In the genomic region with DNA sequence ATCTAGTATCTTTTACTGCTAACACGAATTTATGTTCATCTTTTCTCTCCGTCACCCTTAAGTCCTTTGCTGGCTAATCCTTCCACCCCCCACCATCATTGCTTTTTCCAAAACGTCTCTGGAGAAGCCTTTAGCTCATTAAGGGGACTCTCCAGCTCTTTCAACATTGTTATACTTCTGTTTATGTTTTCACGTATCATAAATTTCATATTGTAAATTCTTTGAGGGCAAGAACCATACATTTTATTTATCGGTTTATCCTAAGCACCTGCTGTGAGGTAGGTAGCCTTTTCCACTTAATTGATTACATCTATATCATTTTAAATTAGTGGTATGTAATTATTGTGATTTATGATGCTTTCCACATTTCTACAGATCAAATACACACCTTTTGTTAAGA, we compare ENCODE assay signal across 1 cellular context.
A peak's percentile ranks its signal among the peaks of the same experiment; 100 is the strongest.
TF ChIP-seq lines count a peak whose summit lies in the region.

No MANE protein-coding gene starts in this region.

TF ChIP-seq in HEK293, 187 proteins besides CTCF, POLR2A, EP300 and RAD21 (continued from another document and continues in another):
- TF ChIP-seq ZNF10 (tag by site-specific recombination; IDR thresholded peaks at IDR 0.05) (peak; percentile 78; the same call in 1 of the 2 replicates), ZBTB20 (tag by site-specific recombination; IDR thresholded peaks at IDR 0.05) (no peak), GLI2 (tag by site-specific recombination; IDR thresholded peaks at IDR 0.05; ENCODE audit: borderline replicate concordance, low read depth) (0 out of 2 replicates have a peak, but pooled peaks have one; percentile 44), ZNF140 (tag by site-specific recombination; IDR thresholded peaks at IDR 0.05) (no peak), KLF10 (tag by site-specific recombination; IDR thresholded peaks at IDR 0.05) (peak; percentile 27; the same call in 1 of the 2 replicates), ZNF600 (tag by site-specific recombination; IDR thresholded peaks at IDR 0.05) (no peak), ZXDB (tag by site-specific recombination; IDR thresholded peaks at IDR 0.05) (no peak), ZNF311 (tag by site-specific recombination; IDR thresholded peaks at IDR 0.05; ENCODE audit: borderline replicate concordance) (no peak), ZNF426 (tag by site-specific recombination; IDR thresholded peaks at IDR 0.05) (no peak), ZNF18 (tag by site-specific recombination; IDR thresholded peaks at IDR 0.05) (peak; percentile 76), ZBTB17 (tag by site-specific recombination; IDR thresholded peaks at IDR 0.05) (0 out of 2 replicates have a peak, but pooled peaks have one; percentile 9), ZNF155 (tag by site-specific recombination; IDR thresholded peaks at IDR 0.05) (no peak), BCL11A (tag by site-specific recombination; IDR thresholded peaks at IDR 0.05; ENCODE audit: low read depth) (0 out of 2 replicates have a peak, but pooled peaks have one; percentile 60), ZNF558 (tag by site-specific recombination; IDR thresholded peaks at IDR 0.05) (no peak), ZNF677 (tag by site-specific recombination; IDR thresholded peaks at IDR 0.05) (no peak), ZNF701 (tag by site-specific recombination; IDR thresholded peaks at IDR 0.05) (no peak), PRDM6 (tag by site-specific recombination; IDR thresholded peaks at IDR 0.05) (peak; percentile 85), ZNF521 (tag by site-specific recombination; IDR thresholded peaks at IDR 0.05) (no peak), TCF7L2 (IDR thresholded peaks at IDR 0.05; ENCODE audit: borderline replicate concordance, low read depth, low read length) (peak; percentile 95), ZNF146 (tag by site-specific recombination; IDR thresholded peaks at IDR 0.05) (no peak), ZNF248 (tag by site-specific recombination; IDR thresholded peaks at IDR 0.05) (no peak), ZNF292 (tag by site-specific recombination; IDR thresholded peaks at IDR 0.05; ENCODE audit: borderline replicate concordance, low read depth) (no peak), IKZF3 (tag by site-specific recombination; IDR thresholded peaks at IDR 0.05) (peak; percentile 61; the same call in 1 of the 2 replicates), ZSCAN18 (tag by site-specific recombination; IDR thresholded peaks at IDR 0.05) (no peak), ZNF157 (tag by site-specific recombination; IDR thresholded peaks at IDR 0.05) (no peak), ZNF121 (tag by site-specific recombination; IDR thresholded peaks at IDR 0.05) (no peak), FEZF1 (tag by site-specific recombination; IDR thresholded peaks at IDR 0.05) (peak; percentile 80), ZNF354C (tag by site-specific recombination; IDR thresholded peaks at IDR 0.05; ENCODE audit: borderline replicate concordance, low read depth) (no peak), ZNF132 (tag by site-specific recombination; IDR thresholded peaks at IDR 0.05; ENCODE audit: borderline replicate concordance) (no peak), SP3 (tag by site-specific recombination; IDR thresholded peaks at IDR 0.05) (no peak), HOXA7 (CRISPR knock-in tag; IDR thresholded peaks at IDR 0.05; ENCODE audit: borderline replicate concordance) (no peak), ZNF776 (tag by site-specific recombination; IDR thresholded peaks at IDR 0.05; ENCODE audit: borderline replicate concordance) (no peak), MZF1 (tag by site-specific recombination; IDR thresholded peaks at IDR 0.05; ENCODE audit: borderline replicate concordance) (peak; percentile 28; the same call in 1 of the 2 replicates), ZNF416 (tag by site-specific recombination; IDR thresholded peaks at IDR 0.05) (no peak), OVOL3 (tag by site-specific recombination; IDR thresholded peaks at IDR 0.05) (no peak), ZNF658 (tag by site-specific recombination; IDR thresholded peaks at IDR 0.05) (no peak)
- TF ChIP-seq, protein P1, sequence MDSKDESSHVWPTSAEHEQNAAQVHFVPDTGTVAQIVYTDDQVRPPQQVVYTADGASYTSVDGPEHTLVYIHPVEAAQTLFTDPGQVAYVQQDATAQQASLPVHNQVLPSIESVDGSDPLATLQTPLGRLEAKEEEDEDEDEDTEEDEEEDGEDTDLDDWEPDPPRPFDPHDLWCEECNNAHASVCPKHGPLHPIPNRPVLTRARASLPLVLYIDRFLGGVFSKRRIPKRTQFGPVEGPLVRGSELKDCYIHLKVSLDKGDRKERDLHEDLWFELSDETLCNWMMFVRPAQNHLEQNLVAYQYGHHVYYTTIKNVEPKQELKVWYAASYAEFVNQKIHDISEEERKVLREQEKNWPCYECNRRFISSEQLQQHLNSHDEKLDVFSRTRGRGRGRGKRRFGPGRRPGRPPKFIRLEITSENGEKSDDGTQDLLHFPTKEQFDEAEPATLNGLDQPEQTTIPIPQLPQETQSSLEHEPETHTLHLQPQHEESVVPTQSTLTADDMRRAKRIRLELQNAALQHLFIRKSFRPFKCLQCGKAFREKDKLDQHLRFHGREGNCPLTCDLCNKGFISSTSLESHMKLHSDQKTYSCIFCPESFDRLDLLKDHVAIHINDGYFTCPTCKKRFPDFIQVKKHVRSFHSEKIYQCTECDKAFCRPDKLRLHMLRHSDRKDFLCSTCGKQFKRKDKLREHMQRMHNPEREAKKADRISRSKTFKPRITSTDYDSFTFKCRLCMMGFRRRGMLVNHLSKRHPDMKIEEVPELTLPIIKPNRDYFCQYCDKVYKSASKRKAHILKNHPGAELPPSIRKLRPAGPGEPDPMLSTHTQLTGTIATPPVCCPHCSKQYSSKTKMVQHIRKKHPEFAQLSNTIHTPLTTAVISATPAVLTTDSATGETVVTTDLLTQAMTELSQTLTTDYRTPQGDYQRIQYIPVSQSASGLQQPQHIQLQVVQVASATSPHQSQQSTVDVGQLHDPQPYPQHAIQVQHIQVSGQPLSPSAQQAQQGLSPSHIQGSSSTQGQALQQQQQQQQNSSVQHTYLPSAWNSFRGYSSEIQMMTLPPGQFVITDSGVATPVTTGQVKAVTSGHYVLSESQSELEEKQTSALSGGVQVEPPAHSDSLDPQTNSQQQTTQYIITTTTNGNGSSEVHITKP (tag by site-specific recombination; IDR thresholded peaks at IDR 0.05) = no peak
- TF ChIP-seq, protein P2, sequence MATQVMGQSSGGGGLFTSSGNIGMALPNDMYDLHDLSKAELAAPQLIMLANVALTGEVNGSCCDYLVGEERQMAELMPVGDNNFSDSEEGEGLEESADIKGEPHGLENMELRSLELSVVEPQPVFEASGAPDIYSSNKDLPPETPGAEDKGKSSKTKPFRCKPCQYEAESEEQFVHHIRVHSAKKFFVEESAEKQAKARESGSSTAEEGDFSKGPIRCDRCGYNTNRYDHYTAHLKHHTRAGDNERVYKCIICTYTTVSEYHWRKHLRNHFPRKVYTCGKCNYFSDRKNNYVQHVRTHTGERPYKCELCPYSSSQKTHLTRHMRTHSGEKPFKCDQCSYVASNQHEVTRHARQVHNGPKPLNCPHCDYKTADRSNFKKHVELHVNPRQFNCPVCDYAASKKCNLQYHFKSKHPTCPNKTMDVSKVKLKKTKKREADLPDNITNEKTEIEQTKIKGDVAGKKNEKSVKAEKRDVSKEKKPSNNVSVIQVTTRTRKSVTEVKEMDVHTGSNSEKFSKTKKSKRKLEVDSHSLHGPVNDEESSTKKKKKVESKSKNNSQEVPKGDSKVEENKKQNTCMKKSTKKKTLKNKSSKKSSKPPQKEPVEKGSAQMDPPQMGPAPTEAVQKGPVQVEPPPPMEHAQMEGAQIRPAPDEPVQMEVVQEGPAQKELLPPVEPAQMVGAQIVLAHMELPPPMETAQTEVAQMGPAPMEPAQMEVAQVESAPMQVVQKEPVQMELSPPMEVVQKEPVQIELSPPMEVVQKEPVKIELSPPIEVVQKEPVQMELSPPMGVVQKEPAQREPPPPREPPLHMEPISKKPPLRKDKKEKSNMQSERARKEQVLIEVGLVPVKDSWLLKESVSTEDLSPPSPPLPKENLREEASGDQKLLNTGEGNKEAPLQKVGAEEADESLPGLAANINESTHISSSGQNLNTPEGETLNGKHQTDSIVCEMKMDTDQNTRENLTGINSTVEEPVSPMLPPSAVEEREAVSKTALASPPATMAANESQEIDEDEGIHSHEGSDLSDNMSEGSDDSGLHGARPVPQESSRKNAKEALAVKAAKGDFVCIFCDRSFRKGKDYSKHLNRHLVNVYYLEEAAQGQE (tag by site-specific recombination; IDR thresholded peaks at IDR 0.05) = no peak
- TF ChIP-seq, protein P3, sequence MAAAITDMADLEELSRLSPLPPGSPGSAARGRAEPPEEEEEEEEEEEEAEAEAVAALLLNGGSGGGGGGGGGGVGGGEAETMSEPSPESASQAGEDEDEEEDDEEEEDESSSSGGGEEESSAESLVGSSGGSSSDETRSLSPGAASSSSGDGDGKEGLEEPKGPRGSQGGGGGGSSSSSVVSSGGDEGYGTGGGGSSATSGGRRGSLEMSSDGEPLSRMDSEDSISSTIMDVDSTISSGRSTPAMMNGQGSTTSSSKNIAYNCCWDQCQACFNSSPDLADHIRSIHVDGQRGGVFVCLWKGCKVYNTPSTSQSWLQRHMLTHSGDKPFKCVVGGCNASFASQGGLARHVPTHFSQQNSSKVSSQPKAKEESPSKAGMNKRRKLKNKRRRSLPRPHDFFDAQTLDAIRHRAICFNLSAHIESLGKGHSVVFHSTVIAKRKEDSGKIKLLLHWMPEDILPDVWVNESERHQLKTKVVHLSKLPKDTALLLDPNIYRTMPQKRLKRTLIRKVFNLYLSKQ (tag by site-specific recombination; IDR thresholded peaks at IDR 0.05; ENCODE audit: borderline replicate concordance) = no peak
- TF ChIP-seq, protein P4, sequence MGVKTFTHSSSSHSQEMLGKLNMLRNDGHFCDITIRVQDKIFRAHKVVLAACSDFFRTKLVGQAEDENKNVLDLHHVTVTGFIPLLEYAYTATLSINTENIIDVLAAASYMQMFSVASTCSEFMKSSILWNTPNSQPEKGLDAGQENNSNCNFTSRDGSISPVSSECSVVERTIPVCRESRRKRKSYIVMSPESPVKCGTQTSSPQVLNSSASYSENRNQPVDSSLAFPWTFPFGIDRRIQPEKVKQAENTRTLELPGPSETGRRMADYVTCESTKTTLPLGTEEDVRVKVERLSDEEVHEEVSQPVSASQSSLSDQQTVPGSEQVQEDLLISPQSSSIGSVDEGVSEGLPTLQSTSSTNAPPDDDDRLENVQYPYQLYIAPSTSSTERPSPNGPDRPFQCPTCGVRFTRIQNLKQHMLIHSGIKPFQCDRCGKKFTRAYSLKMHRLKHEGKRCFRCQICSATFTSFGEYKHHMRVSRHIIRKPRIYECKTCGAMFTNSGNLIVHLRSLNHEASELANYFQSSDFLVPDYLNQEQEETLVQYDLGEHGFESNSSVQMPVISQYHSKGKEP (tag by site-specific recombination; IDR thresholded peaks at IDR 0.05) = no peak
- TF ChIP-seq, protein P5, sequence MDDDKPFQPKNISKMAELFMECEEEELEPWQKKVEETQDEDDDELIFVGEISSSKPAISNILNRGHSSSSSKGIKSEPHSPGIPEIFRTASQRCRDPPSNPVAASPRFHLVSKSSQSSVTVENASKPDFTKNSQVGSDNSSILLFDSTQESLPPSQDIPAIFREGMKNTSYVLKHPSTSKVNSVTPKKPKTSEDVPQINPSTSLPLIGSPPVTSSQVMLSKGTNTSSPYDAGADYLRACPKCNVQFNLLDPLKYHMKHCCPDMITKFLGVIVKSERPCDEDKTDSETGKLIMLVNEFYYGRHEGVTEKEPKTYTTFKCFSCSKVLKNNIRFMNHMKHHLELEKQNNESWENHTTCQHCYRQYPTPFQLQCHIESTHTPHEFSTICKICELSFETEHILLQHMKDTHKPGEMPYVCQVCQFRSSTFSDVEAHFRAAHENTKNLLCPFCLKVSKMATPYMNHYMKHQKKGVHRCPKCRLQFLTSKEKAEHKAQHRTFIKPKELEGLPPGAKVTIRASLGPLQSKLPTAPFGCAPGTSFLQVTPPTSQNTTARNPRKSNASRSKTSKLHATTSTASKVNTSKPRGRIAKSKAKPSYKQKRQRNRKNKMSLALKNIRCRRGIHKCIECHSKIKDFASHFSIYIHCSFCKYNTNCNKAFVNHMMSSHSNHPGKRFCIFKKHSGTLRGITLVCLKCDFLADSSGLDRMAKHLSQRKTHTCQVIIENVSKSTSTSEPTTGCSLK (tag by site-specific recombination; IDR thresholded peaks at IDR 0.05) = no peak
